Comparison of ENCODE assay signal across 20 cellular contexts in the genomic region with DNA sequence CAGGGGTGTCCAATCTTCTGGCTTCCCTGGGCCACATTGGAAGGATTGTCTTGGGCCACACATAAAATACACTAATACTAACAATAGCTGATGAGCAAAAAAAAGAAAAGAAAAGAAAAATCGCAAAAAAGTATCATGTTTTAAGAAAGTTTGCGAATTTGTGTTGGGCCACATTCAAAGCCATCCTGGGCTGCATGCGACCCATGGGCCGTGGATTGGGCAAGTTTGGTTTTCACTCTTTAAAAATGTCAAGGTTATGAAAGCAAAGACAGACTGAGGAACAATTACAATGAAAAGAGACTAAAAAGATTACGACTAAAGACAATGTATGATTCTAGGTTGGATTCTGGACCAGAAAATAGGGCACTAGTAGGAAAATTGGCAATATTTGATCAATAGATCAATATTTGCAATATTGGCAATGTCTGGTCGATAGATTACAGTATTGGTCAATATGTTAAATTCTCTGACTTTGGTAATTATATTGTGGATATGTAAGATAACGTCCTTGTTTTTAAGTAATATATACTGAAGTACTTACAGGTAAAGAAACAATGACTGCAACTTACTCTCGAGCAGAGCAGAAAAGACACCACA.
"Had no signal": no experiment of that assay in that cellular context is flagged by ENCODE, and none has a peak within 500 bp of the region (broad histone marks: within the 10 kb centered on the region; RNA-seq: fewer than 3 reads in every experiment).

No MANE protein-coding gene starts in this region.

- H3K36me3 ChIP-seq: colonic mucosa had no signal

- DNase-seq: colonic mucosa; dermis blood vessel endothelial cell; esophagus squamous epithelium; foreskin fibroblast; kidney glomerular epithelial cell; mammary epithelial cell; naive thymus-derived CD4-positive, alpha-beta T cell; posterior cingulate gyrus; spleen; stimulated activated CD4-positive, alpha-beta T cell treated with anti-CD3 and anti-CD28 coated beads, Interleukin-15, amount 100 ng/mL, for 24 hours; stimulated activated CD4-positive, alpha-beta T cell treated with anti-CD3 and anti-CD28 coated beads, Interleukin-1b, Interleukin-23, amount 100 ng/mL, for 48 hours; stimulated activated CD4-positive, alpha-beta T cell treated with anti-CD3 and anti-CD28 coated beads, Interleukin-4, amount 100 ng/mL, for 24 hours; stimulated activated naive CD8-positive, alpha-beta T cell treated with anti-CD3 and anti-CD28 coated beads, Interleukin-15, amount 100 ng/mL, for 72 hours; testis; upper lobe of right lung had no signal

- H2AFZ ChIP-seq: hepatocyte had no signal

- H3K4me2 ChIP-seq: hepatocyte had no signal

- FAIRE-seq: islet of Langerhans had no signal

- H3K4me3 Mint-ChIP-seq: naive thymus-derived CD4-positive, alpha-beta T cell; stimulated activated memory B cell treated with anti-CD40 and anti-IgM and Interleukin-4, amounts not matched to agents 10 μg/mL and 1 μg/mL and 100 μg/mL, for 72 hours; stimulated activated naive CD8-positive, alpha-beta T cell treated with anti-CD3 and anti-CD28 coated beads, Interleukin-15, amount 100 ng/mL, for 72 hours had no signal

- H3K27ac ChIP-seq: colonic mucosa, esophagus squamous epithelium, hepatocyte, spleen, testis, tibial nerve, upper lobe of right lung had no signal

- ATAC-seq: naive thymus-derived CD4-positive, alpha-beta T cell; sciatic nerve; stimulated activated memory B cell treated with anti-CD40 and anti-IgM and Interleukin-4, amounts not matched to agents 10 μg/mL and 1 μg/mL and 100 μg/mL, for 72 hours; stimulated activated naive CD8-positive, alpha-beta T cell treated with anti-CD3 and anti-CD28 coated beads, Interleukin-15, amount 100 ng/mL, for 72 hours; upper lobe of right lung had no signal

- H3K9me3 Mint-ChIP-seq: naive thymus-derived CD4-positive, alpha-beta T cell; stimulated activated memory B cell treated with anti-CD40 and anti-IgM and Interleukin-4, amounts not matched to agents 10 μg/mL and 1 μg/mL and 100 μg/mL, for 72 hours; stimulated activated naive CD8-positive, alpha-beta T cell treated with anti-CD3 and anti-CD28 coated beads, Interleukin-15, amount 100 ng/mL, for 72 hours had no signal

- H3K27ac Mint-ChIP-seq: stimulated activated memory B cell treated with anti-CD40 and anti-IgM and Interleukin-4, amounts not matched to agents 10 μg/mL and 1 μg/mL and 100 μg/mL, for 72 hours; stimulated activated naive CD8-positive, alpha-beta T cell treated with anti-CD3 and anti-CD28 coated beads, Interleukin-15, amount 100 ng/mL, for 72 hours had no signal

- H3K4me1 Mint-ChIP-seq: stimulated activated memory B cell treated with anti-CD40 and anti-IgM and Interleukin-4, amounts not matched to agents 10 μg/mL and 1 μg/mL and 100 μg/mL, for 72 hours had no signal

- H3K27me3 ChIP-seq: colonic mucosa, hepatocyte, spleen, testis, tibial nerve, upper lobe of right lung had no signal

- H3K79me2 ChIP-seq: hepatocyte had no signal

- H3K27me3 Mint-ChIP-seq: naive thymus-derived CD4-positive, alpha-beta T cell; stimulated activated memory B cell treated with anti-CD40 and anti-IgM and Interleukin-4, amounts not matched to agents 10 μg/mL and 1 μg/mL and 100 μg/mL, for 72 hours; stimulated activated naive CD8-positive, alpha-beta T cell treated with anti-CD3 and anti-CD28 coated beads, Interleukin-15, amount 100 ng/mL, for 72 hours had no signal

- H3K9me3 ChIP-seq: colonic mucosa, esophagus squamous epithelium, spleen, testis, tibial nerve, upper lobe of right lung had no signal

- H3K4me3 ChIP-seq: colonic mucosa, esophagus squamous epithelium, hepatocyte, spleen, testis, tibial nerve, upper lobe of right lung had no signal
